ENCODE assay signal across 11 cellular contexts in the genomic region with DNA sequence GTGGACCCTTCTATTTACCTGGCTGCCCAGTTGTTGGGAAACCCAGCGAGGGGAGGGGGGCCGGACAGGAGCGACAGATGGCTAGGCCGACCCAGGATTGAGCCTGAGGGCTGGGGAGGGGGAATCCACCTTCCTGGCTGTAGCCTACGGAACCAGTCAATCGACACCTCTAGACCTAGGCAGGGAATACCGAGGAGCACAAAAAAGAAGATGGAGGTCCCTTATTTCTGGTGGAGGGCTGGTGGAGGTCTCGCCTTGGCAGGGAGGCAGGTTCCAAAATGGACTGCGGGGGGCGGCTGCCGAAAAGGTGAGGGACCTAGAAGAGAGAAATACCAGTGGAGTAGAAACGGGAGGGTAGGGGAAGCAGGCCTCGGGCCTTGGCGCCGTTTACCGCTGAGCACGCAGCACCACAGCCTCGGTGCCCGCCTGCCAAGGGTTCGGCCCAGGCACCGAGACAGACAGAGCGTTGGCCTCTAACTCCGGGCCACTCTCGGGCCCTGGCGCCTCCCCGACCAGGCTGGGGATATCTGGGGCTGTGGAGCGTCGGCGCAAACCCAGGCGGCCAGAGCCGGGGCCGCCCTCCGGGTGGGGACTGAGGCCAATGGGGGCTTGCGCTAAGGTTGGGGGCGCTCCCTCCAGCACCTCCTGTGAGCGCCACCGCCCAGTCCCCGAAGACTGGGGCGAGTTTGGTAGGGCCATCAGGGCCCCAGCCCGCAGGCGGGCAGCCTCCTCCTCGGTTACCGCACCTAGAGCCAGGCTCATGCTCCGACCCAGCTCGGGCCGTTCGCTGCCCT. TPM values are rescaled to one million over a fixed set of nuclear protein-coding genes. Genes with fewer than 3 reads are reported as not detected.
DNase-seq lines count a peak whose midpoint lies in the region; FAIRE-seq and TF ChIP-seq lines count a peak whose summit lies in the region.
"Had no signal": no experiment of that assay in that cellular context is flagged by ENCODE, and none has a peak within 500 bp of the region (broad histone marks: within the 10 kb centered on the region; RNA-seq: fewer than 3 reads in every experiment).

No MANE protein-coding gene starts in this region.

- intact Hi-C loops in kidney (cut with DNase I) = no loop called here

- H3K9me2 ChIP-seq in hepatocyte (replicated peaks; ENCODE audit: insufficient read depth) = no peaks in the 10 kb centered on the region

- H3K27ac ChIP-seq in VCaP (peak overlapping the region; percentile 82), hepatocyte (no peak overlapping the region), smooth muscle cell (ENCODE audit: low read depth) (no peak overlapping the region), kidney (ENCODE audit: low read depth in 2 of 2, low read length in 2 of 2) (no peak overlapping the region)
- H3K27ac ChIP-seq: heart left ventricle had no signal

- H2AFZ ChIP-seq in hepatocyte (no peak overlapping the region), smooth muscle cell (ENCODE audit: low read depth) (no peak overlapping the region)

- no peak for TF ChIP-seq CTCF in VCaP (conservative IDR thresholded peaks at IDR 0.05)
- no peak for TF ChIP-seq CTCF in hepatocyte (IDR thresholded peaks at IDR 0.05; ENCODE audit: poor library complexity)
- no peak for TF ChIP-seq CTCF in smooth muscle cell (IDR thresholded peaks at IDR 0.05; ENCODE audit: borderline replicate concordance, insufficient read depth, poor library complexity, severe bottlenecking)
- TF ChIP-seq CTCF in kidney (IDR thresholded peaks at IDR 0.05; ENCODE audit: borderline replicate concordance, extremely low read depth, insufficient read depth) = no peak

- H3K9ac ChIP-seq in smooth muscle cell (ENCODE audit: low read depth) = no peak overlapping the region
- H3K9ac ChIP-seq in kidney (ENCODE audit: low read length in 2 of 2) = no peak overlapping the region

- WGBS in hepatocyte (ENCODE audit: low lambda C conversion rate, missing lambda C conversion rate) = 32% methylated on average over 40 of the region's 47 CpGs
- WGBS in smooth muscle cell (ENCODE audit: low lambda C conversion rate) = 14% methylated on average over 44 of the region's 47 CpGs

- peaks cover 23% of the 10 kb centered on the region for H3F3A ChIP-seq in smooth muscle cell (ENCODE audit: low read depth)

- H3K4me3 ChIP-seq in H7 (ENCODE audit: insufficient read depth, low read depth, low read length) = peak overlapping the region; percentile 31
- H3K4me3 ChIP-seq in hepatocyte = no peak overlapping the region
- H3K4me3 ChIP-seq in smooth muscle cell = peak overlapping the region; percentile 44
- no peak overlapping the region for H3K4me3 ChIP-seq in kidney (ENCODE audit: low read length in 2 of 2)

- H3K4me2 ChIP-seq in hepatocyte = peak overlapping the region; percentile 96
- H3K4me2 ChIP-seq in smooth muscle cell = peak overlapping the region; percentile 83

- H3K27me3 ChIP-seq in H7 (ENCODE audit: control insufficient read depth, insufficient read depth, low read length) = peaks cover 54% of the 10 kb centered on the region
- H3K27me3 ChIP-seq in hepatocyte = peaks cover 62% of the 10 kb centered on the region
- H3K27me3 ChIP-seq in smooth muscle cell (ENCODE audit: low read depth) = peaks cover 64% of the 10 kb centered on the region

- peak; percentile 83 for DNase-seq in H7
- DNase-seq in hepatocyte (ENCODE audit: low spot score) = no peak
- DNase-seq in smooth muscle cell (lab: John Stamatoyannopoulos, UW; ENCODE audit: unreplicated experiment) = no peak
- no peak for DNase-seq in effector CD8-positive, alpha-beta T cell (lab: John Stamatoyannopoulos, UW)
- no peak for DNase-seq in DMS53 treated with DMSO at 0.1 percent for 48 hours (lab: John Stamatoyannopoulos, UW; ENCODE audit: unreplicated experiment)
- no peak for DNase-seq in kidney
- DNase-seq: activated naive CD4-positive, alpha-beta T cell had no signal

- no peak for FAIRE-seq in kidney (lab: Jason Lieb, UNC)
- FAIRE-seq: RCC 7860 had no signal

- H3K9me3 ChIP-seq in hepatocyte (ENCODE audit: low read depth) = no peaks in the 10 kb centered on the region
- no peaks in the 10 kb centered on the region for H3K9me3 ChIP-seq in smooth muscle cell (replicated peaks; ENCODE audit: low read depth)
- no peaks in the 10 kb centered on the region for H3K9me3 ChIP-seq in kidney (ENCODE audit: control insufficient read depth in 1 of 2, low read length in 2 of 2)
- H3K9me3 ChIP-seq: heart left ventricle had no signal

- no peaks in the 10 kb centered on the region for H4K20me1 ChIP-seq in hepatocyte (ENCODE audit: insufficient read depth, poor library complexity, severe bottlenecking)
- no peaks in the 10 kb centered on the region for H4K20me1 ChIP-seq in smooth muscle cell (ENCODE audit: low read depth)

- no peaks in the 10 kb centered on the region for H3K36me3 ChIP-seq in H7 (replicated peaks; ENCODE audit: control insufficient read depth, insufficient read depth, low read length)
- H3K36me3 ChIP-seq in hepatocyte (replicated peaks; ENCODE audit: insufficient read depth, low read depth) = no peaks in the 10 kb centered on the region
- no peaks in the 10 kb centered on the region for H3K36me3 ChIP-seq in smooth muscle cell (ENCODE audit: low read depth)
- H3K36me3 ChIP-seq in kidney (ENCODE audit: control insufficient read depth in 1 of 2, insufficient read depth in 2 of 2, low read length in 2 of 2) = no peaks in the 10 kb centered on the region
- H3K36me3 ChIP-seq: heart left ventricle had no signal

- H3K4me1 ChIP-seq in hepatocyte (ENCODE audit: insufficient read depth) (peaks cover 36% of the 10 kb centered on the region), smooth muscle cell (ENCODE audit: low read depth) (peaks cover 30% of the 10 kb centered on the region), kidney (ENCODE audit: control insufficient read depth in 1 of 2, insufficient read depth in 1 of 2, low read depth in 1 of 2, low read length in 2 of 2) (peaks cover 0 to 11% of the 10 kb centered on the region in 2 donors)

- H3K79me2 ChIP-seq in hepatocyte (no peaks in the 10 kb centered on the region), smooth muscle cell (ENCODE audit: low read depth) (no peaks in the 10 kb centered on the region)

RNA-seq across cellular contexts. Expression of gene ANKRD63, which starts 1.6 kb away (rescaled TPM):
- total RNA-seq in H7 (2014; rRNA removed; shearing (Covaris generic)) = 0.22 and 0.45 TPM in 2 replicates
- total RNA-seq in hepatocyte (0.30 TPM in 1 of 2 replicates, not detected in the other), smooth muscle cell (not detected in 2 replicates), kidney (not detected)
- polyA plus RNA-seq in hepatocyte (0.47 and 1.2 TPM in 2 replicates), smooth muscle cell (0.15 TPM in 1 of 2 replicates, not detected in the other), kidney (ENCODE audit: insufficient read depth, low read depth, low replicate concordance) (not detected)
- total RNA-seq: dermis microvascular lymphatic vessel endothelial cell had no signal
- polyA plus RNA-seq: heart left ventricle had no signal

RNA-seq across cellular contexts. Expression of gene PLCB2, which starts 26.5 kb away (rescaled TPM):
- total RNA-seq in H7 (2014; rRNA removed; shearing (Covaris generic)) = 11.3 and 13.9 TPM in 2 replicates
- total RNA-seq in hepatocyte (1.0 and 1.7 TPM in 2 replicates), smooth muscle cell (1.5 and 3.9 TPM in 2 replicates), kidney (37.2 TPM)
- polyA plus RNA-seq in hepatocyte (4.4 and 4.9 TPM in 2 replicates), smooth muscle cell (1.9 TPM in 1 of 2 replicates, not detected in the other), kidney (ENCODE audit: insufficient read depth, low read depth, low replicate concordance) (4.4 TPM)
- total RNA-seq: dermis microvascular lymphatic vessel endothelial cell had no signal

RNA-seq across cellular contexts. Expression of gene INAFM2, which starts 42.2 kb away (rescaled TPM):
- total RNA-seq in H7 (2014; rRNA removed; shearing (Covaris generic)) = 15.2 and 15.8 TPM in 2 replicates
- 13.7 and 14.4 TPM in 2 replicates for total RNA-seq in hepatocyte
- polyA plus RNA-seq in hepatocyte = 17.4 and 19.5 TPM in 2 replicates
- 28.1 and 30.4 TPM in 2 replicates for total RNA-seq in smooth muscle cell
- 23.9 and 48.6 TPM in 2 replicates for polyA plus RNA-seq in smooth muscle cell
- total RNA-seq in kidney = 21.6 TPM
- 14.7 TPM for polyA plus RNA-seq in kidney (ENCODE audit: insufficient read depth, low read depth, low replicate concordance)

RNA-seq across cellular contexts. Expression of gene PAK6, which starts 42.4 kb away (rescaled TPM):
- total RNA-seq in H7 (2014; rRNA removed; shearing (Covaris generic)) = 4.9 and 8.4 TPM in 2 replicates
- total RNA-seq in hepatocyte (2.6 and 6.1 TPM in 2 replicates), smooth muscle cell (1.6 and 3.2 TPM in 2 replicates), kidney (11.9 TPM)
- polyA plus RNA-seq in hepatocyte (2.7 and 8.2 TPM in 2 replicates), smooth muscle cell (0.29 and 2.2 TPM in 2 replicates), kidney (ENCODE audit: insufficient read depth, low read depth, low replicate concordance) (8.1 TPM)
- total RNA-seq: dermis microvascular lymphatic vessel endothelial cell had no signal

RNA-seq across cellular contexts. Expression of gene CCDC9B, which starts 59.5 kb away (rescaled TPM):
- 0.03 and 0.18 TPM in 2 replicates for total RNA-seq in H7 (2014; rRNA removed; shearing (Covaris generic))
- total RNA-seq in hepatocyte (1.8 and 4.0 TPM in 2 replicates), smooth muscle cell (2.2 and 3.8 TPM in 2 replicates), kidney (60.0 TPM)
- polyA plus RNA-seq in hepatocyte (5.3 and 7.6 TPM in 2 replicates), smooth muscle cell (0.97 and 4.7 TPM in 2 replicates), kidney (ENCODE audit: insufficient read depth, low read depth, low replicate concordance) (4.7 TPM)

Comparison
In these comparisons a context has a peak if more than half of its experiments do, and no peak if none do; other contexts are left out.
1. H3K4me3 ChIP-seq: peak in H7 (single experiment) and smooth muscle cell (single experiment); none in hepatocyte (single experiment) and kidney (0 of 2).